In the genomic region with DNA sequence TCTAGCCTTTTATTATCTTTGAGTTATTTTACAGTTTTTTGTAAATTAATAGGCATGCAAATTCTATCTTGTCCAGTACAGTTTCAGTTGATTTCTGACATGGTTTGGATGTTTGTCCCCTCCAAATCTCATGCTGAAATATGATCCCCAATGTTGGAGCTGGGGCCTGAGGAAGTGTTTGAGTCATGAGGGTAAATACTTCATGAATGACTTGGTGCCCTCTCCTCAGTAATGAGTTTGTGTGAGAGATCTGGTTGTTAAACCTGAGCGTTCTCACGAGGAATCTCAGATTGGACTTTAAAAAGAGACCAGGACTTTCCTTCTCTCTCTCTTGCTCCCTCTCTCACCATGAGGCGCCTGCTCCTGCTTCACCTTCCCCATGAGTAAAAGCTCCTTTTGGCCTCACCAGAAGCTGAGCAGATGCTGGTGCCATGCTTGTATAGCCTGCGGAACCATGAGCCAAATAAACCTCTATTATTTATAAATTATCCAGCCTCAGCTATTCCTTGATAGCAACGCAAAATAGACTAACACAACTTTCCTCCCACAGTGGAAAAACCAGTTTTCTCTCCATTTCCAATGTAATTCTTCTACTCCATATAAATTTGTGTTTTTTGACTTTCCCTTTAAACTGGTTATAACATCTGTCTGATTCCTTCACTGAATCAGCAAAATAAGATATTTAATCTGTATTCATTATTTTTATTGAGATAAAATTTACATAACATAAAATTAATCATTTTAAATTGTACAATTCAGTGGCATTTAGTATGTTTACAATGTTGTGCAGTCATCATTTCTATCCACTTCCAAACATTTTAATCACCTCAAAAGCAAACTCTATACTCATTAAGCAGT, we compare ENCODE assay signal across 10 cellular contexts.
DNase-seq lines count a peak whose midpoint lies in the region; ATAC-seq and TF ChIP-seq lines count a peak whose summit lies in the region.
"Had no signal": no experiment of that assay in that cellular context is flagged by ENCODE, and none has a peak within 500 bp of the region (broad histone marks: within the 10 kb centered on the region; RNA-seq: fewer than 3 reads in every experiment).

No MANE protein-coding gene starts in this region.

- no peaks in the 10 kb centered on the region for H4K20me1 ChIP-seq in fibroblast of lung (ENCODE audit: control insufficient read depth, extremely low read depth, insufficient read depth, low read length)

- no peaks in the 10 kb centered on the region for H3K79me2 ChIP-seq in fibroblast of lung (ENCODE audit: control insufficient read depth, insufficient read depth, low read length)
- H3K79me2 ChIP-seq in trophoblast cell (ENCODE audit: control insufficient read depth, insufficient read depth, low read length, poor library complexity), result no peaks in the 10 kb centered on the region

- H4K12ac ChIP-seq in trophoblast cell (ENCODE audit: low read depth, low read length), result no peak overlapping the region

- no peak overlapping the region for H2BK120ac ChIP-seq in trophoblast cell (ENCODE audit: insufficient read depth, low read length, poor library complexity)

- H3K9me3 ChIP-seq in fibroblast of lung (ENCODE audit: control insufficient read depth, insufficient read depth, low read depth, low read length) (no peaks in the 10 kb centered on the region), trophoblast cell (ENCODE audit: insufficient read depth, low read depth, low read length) (no peaks in the 10 kb centered on the region)

- H2AK5ac ChIP-seq in trophoblast cell (ENCODE audit: low read length), result peak overlapping the region; percentile 91

- H3K14ac ChIP-seq in trophoblast cell (ENCODE audit: low read length), result no peak overlapping the region

- TF ChIP-seq CTCF in fibroblast of lung (conservative IDR thresholded peaks at IDR 0.05 in 1 of 2, IDR thresholded peaks at IDR 0.05 in 1 of 2; ENCODE audit: low read depth in 1 of 2, low read length in 2 of 2), result no peak

- WGBS in trophoblast cell (ENCODE audit: extremely low coverage, insufficient coverage, insufficient read length), result no CpG with 5 or more reads among the region's 5 CpGs

- H3K4me3 ChIP-seq in fibroblast of lung (replicated peaks in 1 of 4; ENCODE audit: control extremely low read depth in 1 of 4, insufficient read depth in 1 of 4, low read depth in 3 of 4, low read length in 4 of 4), result peak overlapping the region in 2 of 4 experiments; percentile 12 to 23
- no peak overlapping the region for H3K4me3 ChIP-seq in trophoblast cell (ENCODE audit: low read depth, low read length)
- H3K4me3 ChIP-seq: neural progenitor cell had no signal

- H2BK5ac ChIP-seq in trophoblast cell (ENCODE audit: low read depth, low read length, poor library complexity), result peak overlapping the region; percentile 63

- H3K27ac ChIP-seq in fibroblast of lung (ENCODE audit: insufficient read depth, low read length) (peak overlapping the region; percentile 71), trophoblast cell (ENCODE audit: low read depth, low read length) (peak overlapping the region; percentile 22)
- H3K27ac ChIP-seq: neural progenitor cell had no signal

- peak overlapping the region; percentile 9 for H2BK12ac ChIP-seq in trophoblast cell (ENCODE audit: low read length)

- ATAC-seq in SK-N-SH treated with all-trans-retinoic acid at 6 μM for 48 hours, result peak; percentile 94
- no peak for ATAC-seq in HG03521 (IDR thresholded peaks at IDR 0.05; ENCODE audit: unreplicated experiment)
- ATAC-seq in HG03280 (IDR thresholded peaks at IDR 0.05; ENCODE audit: unreplicated experiment), result no peak
- ATAC-seq: stimulated activated effector memory CD8-positive, alpha-beta T cell treated with anti-CD3 and anti-CD28 coated beads, Interleukin-12 subunit alpha, Interleukin-12 subunit beta, amount 100 ng/mL, for 72 hours had no signal

- H3K36me3 ChIP-seq in fibroblast of lung (ENCODE audit: control insufficient read depth, insufficient read depth, low read length) (no peaks in the 10 kb centered on the region), trophoblast cell (ENCODE audit: control insufficient read depth in 1 of 2, insufficient read depth in 2 of 2, low read length in 2 of 2) (no peaks in the 10 kb centered on the region)
- H3K36me3 ChIP-seq: neural progenitor cell had no signal

- H3K9ac ChIP-seq in fibroblast of lung (ENCODE audit: insufficient read depth, low read length), result no peak overlapping the region
- no peak overlapping the region for H3K9ac ChIP-seq in trophoblast cell (ENCODE audit: low read length)
- H3K9ac ChIP-seq: neural progenitor cell had no signal

- H3K18ac ChIP-seq in trophoblast cell (ENCODE audit: low read length), result no peak overlapping the region

- H3K4me1 ChIP-seq in fibroblast of lung (ENCODE audit: control insufficient read depth, extremely low read depth, insufficient read depth, low read length) (peaks cover 2% of the 10 kb centered on the region), trophoblast cell (ENCODE audit: control insufficient read depth in 1 of 2, insufficient read depth in 2 of 2, low read length in 2 of 2) (no peaks in the 10 kb centered on the region)
- H3K4me1 ChIP-seq: neural progenitor cell had no signal

- peak overlapping the region; percentile 28 for H4K8ac ChIP-seq in trophoblast cell (ENCODE audit: low read depth, low read length)

- H3K4me2 ChIP-seq in fibroblast of lung (ENCODE audit: extremely low read depth, insufficient read depth, low read length), result peak overlapping the region; percentile 68
- peak overlapping the region; percentile 25 for H3K4me2 ChIP-seq in trophoblast cell (ENCODE audit: low read length)
- H3K4me2 ChIP-seq: neural progenitor cell had no signal

- no peaks in the 10 kb centered on the region for H3K27me3 ChIP-seq in fibroblast of lung (ENCODE audit: control insufficient read depth, insufficient read depth, low read length)
- no peaks in the 10 kb centered on the region for H3K27me3 ChIP-seq in trophoblast cell (ENCODE audit: insufficient read depth, low read length)
- H3K27me3 ChIP-seq: neural progenitor cell had no signal

- no peak overlapping the region for H4K91ac ChIP-seq in trophoblast cell (ENCODE audit: low read depth, low read length)

- no peak overlapping the region for H3K4ac ChIP-seq in trophoblast cell (ENCODE audit: low read depth, low read length)

- DNase-seq in HCEC 1CT (peak; percentile 93), fibroblast of lung (ENCODE audit: low read depth in 2 of 2) (peak; percentile 79 to 89), trophoblast cell (no peak), DMS 273 (lab: John Stamatoyannopoulos, UW; ENCODE audit: unreplicated experiment) (no peak)
- DNase-seq: NCI-H146 had no signal

- H3K23ac ChIP-seq in trophoblast cell (ENCODE audit: low read length), result no peak overlapping the region

- H2AFZ ChIP-seq in fibroblast of lung (ENCODE audit: low read length), result peak overlapping the region; percentile 89
- H2AFZ ChIP-seq in trophoblast cell (ENCODE audit: insufficient read depth, low read length, poor library complexity), result no peak overlapping the region
- H2AFZ ChIP-seq: neural progenitor cell had no signal

- peaks cover 2% of the 10 kb centered on the region for H3K79me1 ChIP-seq in trophoblast cell (ENCODE audit: low read length)

TF ChIP-seq in SK-N-SH treated with all-trans-retinoic acid at 6 μM for 48 hours, 23 proteins besides CTCF, POLR2A, EP300 and RAD21:
- no peak for TF ChIP-seq ZNF8 (CRISPR knock-in tag; IDR thresholded peaks at IDR 0.05)
- no peak for TF ChIP-seq ZC3H10 (CRISPR knock-in tag; IDR thresholded peaks at IDR 0.05)
- no peak for TF ChIP-seq OSR1 (CRISPR knock-in tag; IDR thresholded peaks at IDR 0.05)
- TF ChIP-seq PPARA (CRISPR knock-in tag; IDR thresholded peaks at IDR 0.05; ENCODE audit: borderline replicate concordance), result no peak
- TF ChIP-seq RARB (CRISPR knock-in tag; IDR thresholded peaks at IDR 0.05), result no peak
- TF ChIP-seq SNAI2 (CRISPR knock-in tag; IDR thresholded peaks at IDR 0.05), result no peak
- no peak for TF ChIP-seq TOX (CRISPR knock-in tag; IDR thresholded peaks at IDR 0.05; ENCODE audit: borderline replicate concordance)
- TF ChIP-seq, protein P1, sequence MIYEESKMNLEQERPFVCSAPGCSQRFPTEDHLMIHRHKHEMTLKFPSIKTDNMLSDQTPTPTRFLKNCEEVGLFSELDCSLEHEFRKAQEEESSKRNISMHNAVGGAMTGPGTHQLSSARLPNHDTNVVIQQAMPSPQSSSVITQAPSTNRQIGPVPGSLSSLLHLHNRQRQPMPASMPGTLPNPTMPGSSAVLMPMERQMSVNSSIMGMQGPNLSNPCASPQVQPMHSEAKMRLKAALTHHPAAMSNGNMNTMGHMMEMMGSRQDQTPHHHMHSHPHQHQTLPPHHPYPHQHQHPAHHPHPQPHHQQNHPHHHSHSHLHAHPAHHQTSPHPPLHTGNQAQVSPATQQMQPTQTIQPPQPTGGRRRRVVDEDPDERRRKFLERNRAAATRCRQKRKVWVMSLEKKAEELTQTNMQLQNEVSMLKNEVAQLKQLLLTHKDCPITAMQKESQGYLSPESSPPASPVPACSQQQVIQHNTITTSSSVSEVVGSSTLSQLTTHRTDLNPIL (CRISPR knock-in tag; IDR thresholded peaks at IDR 0.05; ENCODE audit: low read depth), result no peak
- TF ChIP-seq BACH2 (CRISPR knock-in tag; IDR thresholded peaks at IDR 0.05; ENCODE audit: borderline replicate concordance), result no peak

Comparison
In these comparisons a context has a peak if more than half of its experiments do, and no peak if none do; other contexts are left out.
1. DNase-seq: peak in HCEC 1CT (single experiment) and fibroblast of lung (2 of 2); none in trophoblast cell (0 of 2) and DMS 273 (single experiment).